14 cellular contexts compared by ENCODE assay signal in the genomic region with DNA sequence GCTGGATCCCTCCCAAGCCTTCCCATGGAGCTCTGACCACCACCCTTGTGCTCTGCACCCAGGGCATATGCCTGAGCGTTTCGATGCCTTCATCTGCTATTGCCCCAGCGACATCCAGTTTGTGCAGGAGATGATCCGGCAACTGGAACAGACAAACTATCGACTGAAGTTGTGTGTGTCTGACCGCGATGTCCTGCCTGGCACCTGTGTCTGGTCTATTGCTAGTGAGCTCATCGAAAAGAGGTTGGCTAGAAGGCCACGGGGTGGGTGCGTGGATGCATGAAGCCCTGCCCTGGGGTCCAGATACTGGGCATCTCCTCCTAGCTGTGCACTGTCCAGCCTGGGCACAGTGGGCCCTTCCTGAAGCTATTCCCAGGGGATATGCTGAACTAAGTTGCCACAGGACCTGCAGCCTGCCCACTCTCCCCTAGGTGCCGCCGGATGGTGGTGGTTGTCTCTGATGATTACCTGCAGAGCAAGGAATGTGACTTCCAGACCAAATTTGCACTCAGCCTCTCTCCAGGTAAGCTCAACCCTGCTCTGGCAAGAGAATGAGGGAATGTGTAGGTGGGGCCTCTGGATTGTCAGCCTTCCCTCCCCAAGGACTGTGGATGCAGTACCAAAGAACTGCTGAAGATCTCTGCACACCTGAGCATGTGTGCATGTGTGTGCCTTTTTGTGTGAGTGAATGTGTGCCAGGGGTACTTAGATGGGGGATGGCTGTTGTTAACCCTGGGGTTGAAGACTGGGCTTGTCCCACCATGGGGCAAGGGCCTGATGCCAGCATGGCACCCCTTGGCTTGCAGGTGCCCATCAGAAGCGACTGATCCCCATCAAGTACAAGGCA. TPM values are rescaled to one million over a fixed set of nuclear protein-coding genes. Genes with fewer than 3 reads are reported as not detected.
DNase-seq lines count a peak whose midpoint lies in the region; ATAC-seq and TF ChIP-seq lines count a peak whose summit lies in the region.
"Had no signal": no experiment of that assay in that cellular context is flagged by ENCODE, and none has a peak within 500 bp of the region (broad histone marks: within the 10 kb centered on the region; RNA-seq: fewer than 3 reads in every experiment).

No MANE protein-coding gene starts in this region.

- H3K27me3 Mint-ChIP-seq in activated naive CD4-positive, alpha-beta T cell treated with anti-CD3 and anti-CD28 coated beads, Interleukin-2, amount 50 U/mL, for 24 hours = no peaks in the 10 kb centered on the region
- H3K27me3 Mint-ChIP-seq in activated T-helper 17 cell treated with anti-CD3 and anti-CD28 coated beads, Interleukin-2, amount 50 U/mL, for 72 hours = no peaks in the 10 kb centered on the region

- DNase-seq in activated naive CD4-positive, alpha-beta T cell treated with Interleukin-2 at 50 U/mL for 16 hours = no peak
- DNase-seq in lower lobe of right lung (peak; percentile 24), upper lobe of right lung (peak; percentile 49), NCI-H1092 treated with DMSO at 0.1 percent for 48 hours (lab: John Stamatoyannopoulos, UW) (no peak), sigmoid colon (no peak)
- no peak for DNase-seq in stimulated activated CD4-positive, alpha-beta T cell treated with anti-CD3 and anti-CD28 coated beads, Interleukin-4, amount 100 ng/mL, for 24 hours
- DNase-seq: effector CD4-positive, alpha-beta T cell; NCI-H2227 treated with DMSO at 0.1 percent for 48 hours had no signal

- peaks cover 6% of the 10 kb centered on the region for H3K36me3 Mint-ChIP-seq in activated naive CD4-positive, alpha-beta T cell treated with anti-CD3 and anti-CD28 coated beads, Interleukin-2, amount 50 U/mL, for 24 hours
- peaks cover 48% of the 10 kb centered on the region for H3K36me3 Mint-ChIP-seq in activated T-helper 17 cell treated with anti-CD3 and anti-CD28 coated beads, Interleukin-2, amount 50 U/mL, for 72 hours (ENCODE audit: low read depth)

- H3K4me3 Mint-ChIP-seq in activated naive CD4-positive, alpha-beta T cell treated with anti-CD3 and anti-CD28 coated beads, Interleukin-2, amount 50 U/mL, for 24 hours = peak overlapping the region; percentile 89
- H3K4me3 Mint-ChIP-seq in activated T-helper 17 cell treated with anti-CD3 and anti-CD28 coated beads, Interleukin-2, amount 50 U/mL, for 72 hours = peak overlapping the region; percentile 84

- H3K27ac ChIP-seq in lower lobe of right lung (no peak overlapping the region), upper lobe of right lung (no peak overlapping the region), sigmoid colon (no peak overlapping the region)
- H3K27ac ChIP-seq: adrenal gland, tibial artery, VCaP had no signal

- TF ChIP-seq EP300 in sigmoid colon (IDR thresholded peaks at IDR 0.05) = no peak

- H3K9me3 ChIP-seq in lower lobe of right lung = no peaks in the 10 kb centered on the region
- H3K9me3 ChIP-seq in upper lobe of right lung = no peaks in the 10 kb centered on the region
- H3K9me3 ChIP-seq in sigmoid colon = no peaks in the 10 kb centered on the region
- H3K9me3 ChIP-seq: adrenal gland, HAP-1, tibial artery had no signal

- no peak for TF ChIP-seq POLR2A in sigmoid colon (IDR thresholded peaks at IDR 0.05)

- peak overlapping the region; percentile 12 for H3K27ac Mint-ChIP-seq in activated naive CD4-positive, alpha-beta T cell treated with anti-CD3 and anti-CD28 coated beads, Interleukin-2, amount 50 U/mL, for 24 hours
- no peak overlapping the region for H3K27ac Mint-ChIP-seq in activated T-helper 17 cell treated with anti-CD3 and anti-CD28 coated beads, Interleukin-2, amount 50 U/mL, for 72 hours

- peak overlapping the region; percentile 97 for H3K4me3 ChIP-seq in lower lobe of right lung
- H3K4me3 ChIP-seq in upper lobe of right lung = peak overlapping the region; percentile 83
- H3K4me3 ChIP-seq in sigmoid colon = no peak overlapping the region

- peaks cover 25% of the 10 kb centered on the region for H3K36me3 ChIP-seq in lower lobe of right lung
- peaks cover 13% of the 10 kb centered on the region for H3K36me3 ChIP-seq in upper lobe of right lung
- H3K36me3 ChIP-seq in sigmoid colon = peaks cover 0 to 19% (median 10%) of the 10 kb centered on the region in 4 donors

- 97% methylated on average over 13 of the region's 13 CpGs for WGBS in sigmoid colon, 2 donors

- intact Hi-C loops in lower lobe of right lung (cut with DNase I) = no loop called here
- intact Hi-C loops in upper lobe of right lung (cut with DNase I) = no loop called here
- intact Hi-C loops in sigmoid colon (cut with DNase I) = no loop called here

- peaks cover 43% of the 10 kb centered on the region for H3K4me1 ChIP-seq in lower lobe of right lung
- peaks cover 27% of the 10 kb centered on the region for H3K4me1 ChIP-seq in upper lobe of right lung
- H3K4me1 ChIP-seq in sigmoid colon = peaks cover 0 to 36% (median 25%) of the 10 kb centered on the region in 4 donors

- TF ChIP-seq CTCF in lower lobe of right lung (IDR thresholded peaks at IDR 0.05) (no peak), upper lobe of right lung (IDR thresholded peaks at IDR 0.05) (no peak), sigmoid colon (IDR thresholded peaks at IDR 0.05) (no peak)

- no peaks in the 10 kb centered on the region for H3K9me3 Mint-ChIP-seq in activated naive CD4-positive, alpha-beta T cell treated with anti-CD3 and anti-CD28 coated beads, Interleukin-2, amount 50 U/mL, for 24 hours
- no peaks in the 10 kb centered on the region for H3K9me3 Mint-ChIP-seq in activated T-helper 17 cell treated with anti-CD3 and anti-CD28 coated beads, Interleukin-2, amount 50 U/mL, for 72 hours

- no peak for ATAC-seq in activated T-helper 17 cell treated with anti-CD3 and anti-CD28 coated beads, Interleukin-2, amount 50 U/mL, for 72 hours (replicated peaks)
- ATAC-seq in lower lobe of right lung (no peak), upper lobe of right lung (no peak)

- H3K27me3 ChIP-seq in lower lobe of right lung (ENCODE audit: low read depth) = no peaks in the 10 kb centered on the region
- H3K27me3 ChIP-seq in upper lobe of right lung = no peaks in the 10 kb centered on the region
- no peaks in the 10 kb centered on the region for H3K27me3 ChIP-seq in sigmoid colon
- H3K27me3 ChIP-seq: adrenal gland, tibial artery had no signal

- H3K4me1 Mint-ChIP-seq in activated naive CD4-positive, alpha-beta T cell treated with anti-CD3 and anti-CD28 coated beads, Interleukin-2, amount 50 U/mL, for 24 hours = peaks cover 49% of the 10 kb centered on the region
- peaks cover 30% of the 10 kb centered on the region for H3K4me1 Mint-ChIP-seq in activated T-helper 17 cell treated with anti-CD3 and anti-CD28 coated beads, Interleukin-2, amount 50 U/mL, for 72 hours

RNA-seq across cellular contexts. Expression of gene MYD88, which starts 2.1 kb away (rescaled TPM):
- total RNA-seq in activated T-helper 17 cell treated with anti-CD3 and anti-CD28 coated beads, Interleukin-2, amount 50 U/mL, for 72 hours = 10 to 100 TPM; 34.5 to 57.0 TPM
- 99.7 TPM for total RNA-seq in lower lobe of right lung
- total RNA-seq in upper lobe of right lung = 70.2 TPM
- 10 to 100 TPM; 27.8 to 39.7 (median 33.4) TPM for total RNA-seq in sigmoid colon
- 10 to 100 TPM; 48.6 to 74.0 (median 58.4) TPM for polyA plus RNA-seq in sigmoid colon

RNA-seq across cellular contexts. Expression of gene ACAA1, which starts 3.6 kb away (rescaled TPM):
- 10 to 100 TPM; 67.5 to 82.8 TPM for total RNA-seq in activated T-helper 17 cell treated with anti-CD3 and anti-CD28 coated beads, Interleukin-2, amount 50 U/mL, for 72 hours
- total RNA-seq in lower lobe of right lung (88.3 TPM), upper lobe of right lung (81.7 TPM), sigmoid colon (10 to 100 TPM; 42.6 to 53.2 (median 47.6) TPM)
- 100 to 1,000 TPM; 102 to 258 (median 131) TPM for polyA plus RNA-seq in sigmoid colon

RNA-seq across cellular contexts. Expression of gene OXSR1, which starts 24.8 kb away (rescaled TPM):
- total RNA-seq in activated T-helper 17 cell treated with anti-CD3 and anti-CD28 coated beads, Interleukin-2, amount 50 U/mL, for 72 hours = 10 to 100 TPM; 77.8 to 78.4 TPM
- total RNA-seq in lower lobe of right lung (29.2 TPM), upper lobe of right lung (32.7 TPM), sigmoid colon (10 to 100 TPM; 21.8 to 28.8 (median 26.2) TPM)
- 10 to 100 TPM; 13.8 to 22.9 (median 22.8) TPM for polyA plus RNA-seq in sigmoid colon

Comparison
In these comparisons a context has a peak if more than half of its experiments do, and no peak if none do; other contexts are left out.
1. DNase-seq: peak in lower lobe of right lung (single experiment) and upper lobe of right lung (single experiment); none in activated naive CD4-positive, alpha-beta T cell treated with Interleukin-2 at 50 U/mL for 16 hours (single experiment), stimulated activated CD4-positive, alpha-beta T cell treated with anti-CD3 and anti-CD28 coated beads, Interleukin-4, amount 100 ng/mL, for 24 hours (single experiment), NCI-H1092 treated with DMSO at 0.1 percent for 48 hours (single experiment) and sigmoid colon (single experiment).
2. H3K4me3 ChIP-seq: peak in lower lobe of right lung (single experiment) and upper lobe of right lung (single experiment); none in sigmoid colon (0 of 4).